Comparison of ENCODE assay signal across 2 cellular contexts in genomic region chr14:69346710-69347109, GRCh38.
TF ChIP-seq lines count a peak whose summit lies in the region.

No MANE protein-coding gene starts in this region.

TF ChIP-seq in HEK293T, 16 proteins besides CTCF, POLR2A, EP300 and RAD21 (continued from another document):
- TF ChIP-seq PKNOX1 (IDR thresholded peaks at IDR 0.05) (no peak), LEF1 (IDR thresholded peaks at IDR 0.05; ENCODE audit: borderline replicate concordance) (no peak), BHLHE40 (IDR thresholded peaks at IDR 0.05; ENCODE audit: borderline replicate concordance) (no peak), TARDBP (IDR thresholded peaks at IDR 0.05) (no peak), ARNT (IDR thresholded peaks at IDR 0.05) (no peak), SUZ12 (IDR thresholded peaks at IDR 0.05) (no peak), FOXK2 (IDR thresholded peaks at IDR 0.05) (no peak), ZNF384 (IDR thresholded peaks at IDR 0.05) (no peak)

TF ChIP-seq in GM12878, 131 proteins besides CTCF, POLR2A, EP300 and RAD21 (continued from another document):
- no peak for TF ChIP-seq NKRF (conservative IDR thresholded peaks at IDR 0.05)
